ENCODE assay signal across 4 cellular contexts in genomic region chr1:179440301-179440700, GRCh38.
DNase-seq lines count a peak whose midpoint lies in the region; ATAC-seq and TF ChIP-seq lines count a peak whose summit lies in the region.
"Not testable (repeated sequence)": the region's sequence is repeated elsewhere in the genome, so short reads cannot be mapped to it uniquely, and the experiment has no call there.

No MANE protein-coding gene starts in this region.

- peaks cover 81% of the 10 kb centered on the region for H3K9me3 ChIP-seq in endodermal cell (ENCODE audit: control insufficient read depth, low read length)

- H3K27ac ChIP-seq in endodermal cell (ENCODE audit: low read depth, low read length) = not testable (repeated sequence)

- H3K27me3 ChIP-seq in endodermal cell (ENCODE audit: control insufficient read depth, insufficient read depth, low read length, poor library complexity, severe bottlenecking) = not testable (repeated sequence)

- H3K9ac ChIP-seq in endodermal cell (ENCODE audit: extremely low read depth, low read length, poor library complexity, severe bottlenecking) = not testable (repeated sequence)

- 92% methylated on average over 2 of the region's 2 CpGs; no CpG with 5 or more reads in 1 of the 2 experiments for WGBS in endodermal cell (ENCODE audit: insufficient coverage in 1 of 2, insufficient read length in 1 of 2), 2 experiments

- intact Hi-C loops in left colon (cut with DNase I, micrococcal nuclease) = not testable (repeated sequence)

- not testable (repeated sequence) for H3K36me3 Mint-ChIP-seq in endodermal cell (ENCODE audit: low read depth); glutamatergic neuron (ENCODE audit: unreplicated experiment); progenitor cell of endocrine pancreas (ENCODE audit: insufficient read depth)

- ATAC-seq in left colon = peak; percentile 37

- TF ChIP-seq CTCF in endodermal cell (conservative IDR thresholded peaks at IDR 0.05); glutamatergic neuron (IDR thresholded peaks at IDR 0.05; ENCODE audit: partially characterized antibody, unreplicated experiment); progenitor cell of endocrine pancreas (IDR thresholded peaks at IDR 0.05; ENCODE audit: unreplicated experiment): not testable (repeated sequence)

- not testable (repeated sequence) for H3K27me3 Mint-ChIP-seq in endodermal cell (ENCODE audit: insufficient read depth); glutamatergic neuron (ENCODE audit: unreplicated experiment); progenitor cell of endocrine pancreas

- not testable (repeated sequence) for H3K27ac Mint-ChIP-seq in endodermal cell
- H3K27ac Mint-ChIP-seq in glutamatergic neuron (ENCODE audit: unreplicated experiment) (peak overlapping the region; percentile 36), progenitor cell of endocrine pancreas (peak overlapping the region; percentile 85)

- peak overlapping the region; percentile 50 for H3K4me3 ChIP-seq in endodermal cell (ENCODE audit: low read length)

- peaks cover 64% of the 10 kb centered on the region for H3K9me3 Mint-ChIP-seq in endodermal cell
- not testable (repeated sequence) for H3K9me3 Mint-ChIP-seq in glutamatergic neuron (ENCODE audit: unreplicated experiment)
- H3K9me3 Mint-ChIP-seq in progenitor cell of endocrine pancreas (ENCODE audit: low read depth) = peaks cover 11% of the 10 kb centered on the region

- not testable (repeated sequence) for H3K4me3 Mint-ChIP-seq in endodermal cell; glutamatergic neuron (ENCODE audit: unreplicated experiment); progenitor cell of endocrine pancreas (ENCODE audit: low read depth)

- DNase-seq in endodermal cell; glutamatergic neuron; left colon; progenitor cell of endocrine pancreas (ENCODE audit: low spot score, unreplicated experiment): not testable (repeated sequence)

- H3K4me1 ChIP-seq in endodermal cell (ENCODE audit: control insufficient read depth, insufficient read depth, low read length) = not testable (repeated sequence)

- not testable (repeated sequence) for H3K36me3 ChIP-seq in endodermal cell (ENCODE audit: control insufficient read depth, insufficient read depth, low read length)

- H3K4me1 Mint-ChIP-seq in endodermal cell; glutamatergic neuron (ENCODE audit: low read depth, unreplicated experiment): not testable (repeated sequence)
- H3K4me1 Mint-ChIP-seq in progenitor cell of endocrine pancreas (ENCODE audit: low read depth) = peaks cover 24% of the 10 kb centered on the region
